In the genomic region with DNA sequence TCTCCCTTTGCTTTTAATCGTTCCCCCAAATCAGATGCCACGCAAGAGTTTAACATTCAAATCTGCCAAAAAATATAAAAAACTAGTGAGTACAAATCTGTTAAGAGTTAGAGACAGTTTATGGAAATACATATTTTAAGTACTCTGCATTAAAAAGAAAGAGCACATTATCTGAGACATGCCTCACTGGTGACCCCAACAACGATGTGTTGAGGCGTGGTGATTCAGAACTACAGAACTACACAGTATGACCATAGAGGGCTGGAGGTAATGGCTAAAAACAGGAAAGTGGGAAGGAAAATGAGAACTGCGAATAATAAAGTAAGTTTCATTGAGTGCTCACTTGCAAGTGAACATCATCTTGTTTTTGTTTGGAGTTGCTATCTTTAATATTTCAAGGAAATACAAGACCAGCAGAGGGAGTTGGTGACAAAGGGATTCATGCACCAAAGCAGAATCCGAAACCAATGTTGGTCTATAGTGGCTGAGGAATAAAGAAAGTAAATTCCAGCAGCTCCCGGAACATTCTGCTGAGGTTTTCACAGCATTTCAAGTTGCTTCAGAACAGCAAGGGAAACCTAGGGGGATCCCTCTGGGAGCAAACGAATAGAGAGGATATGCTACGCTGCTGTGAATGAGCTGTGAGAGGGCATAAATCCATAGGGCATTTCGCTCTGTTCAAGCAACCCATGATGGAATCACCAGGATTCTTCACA, we compare ENCODE assay signal across 9 cellular contexts.
DNase-seq lines count a peak whose midpoint lies in the region; ATAC-seq, FAIRE-seq and TF ChIP-seq lines count a peak whose summit lies in the region.
"Had no signal": no experiment of that assay in that cellular context is flagged by ENCODE, and none has a peak within 500 bp of the region (broad histone marks: within the 10 kb centered on the region; RNA-seq: fewer than 3 reads in every experiment).

No MANE protein-coding gene starts in this region.

- no peak overlapping the region for H3K27ac ChIP-seq in A549
- no peak overlapping the region for H3K27ac ChIP-seq in HCT116 (ENCODE audit: low read depth, low read length)
- H3K27ac ChIP-seq in body of pancreas, result no peak overlapping the region

- no peaks in the 10 kb centered on the region for H3K9me2 ChIP-seq in HCT116 (ENCODE audit: insufficient read depth)

- WGBS in A549 (ENCODE audit: missing lambda C conversion rate), result 10% methylated on average over 10 of the region's 10 CpGs
- 58 to 59% methylated on average over 10 of the region's 10 CpGs for WGBS in body of pancreas, 2 donors

- H3K4me3 ChIP-seq in A549 (peak overlapping the region; percentile 41), HCT116 (replicated peaks in 1 of 2; ENCODE audit: low read depth in 1 of 2, low read length in 2 of 2) (no peak overlapping the region), body of pancreas (no peak overlapping the region)

- H3K9me3 ChIP-seq in A549, result no peaks in the 10 kb centered on the region
- H3K9me3 ChIP-seq in HCT116 (ENCODE audit: control insufficient read depth in 1 of 2, insufficient read depth in 1 of 2, low read depth in 1 of 2, low read length in 2 of 2), result no peaks in the 10 kb centered on the region
- no peaks in the 10 kb centered on the region for H3K9me3 ChIP-seq in body of pancreas

- intact Hi-C loops in HCT116 (cut with micrococcal nuclease) (loop anchor here (2.0 kb wide), 1 partner anchor 107 kb away; no protein-coding TSS in a partner anchor), body of pancreas (cut with DNase I) (no loop called here)

- H3K27me3 ChIP-seq in HCT116 (ENCODE audit: insufficient read depth, low read length) (peaks cover 5% of the 10 kb centered on the region; the same call in 1 of the 2 replicates), body of pancreas (no peaks in the 10 kb centered on the region)

- no TSS peak for BruUV-seq in HCT116 (replicated peaks; lab: Mats Ljungman, UMichigan)

- no peak overlapping the region for H2AFZ ChIP-seq in HCT116 (ENCODE audit: low read depth, low read length, poor library complexity, severe bottlenecking)

- RAD21 ChIA-PET in HCT116 (lab: Charles Lee; ENCODE audit: low non-redundant PET in 1 of 2, low total read pairs in 2 of 2, uncharacterized antibody in 2 of 2, unreplicated experiment in 2 of 2), result no interaction called here

- FAIRE-seq in A549 (lab: Jason Lieb, UNC), result no peak

- ATAC-seq in A549, result peak; percentile 89 to 94
- ATAC-seq in HCT116, result no peak
- ATAC-seq in body of pancreas, result no peak
- ATAC-seq in GM21515 (IDR thresholded peaks at IDR 0.05; ENCODE audit: unreplicated experiment), result no peak

- H3K9ac ChIP-seq in HCT116 (ENCODE audit: low read length), result no peak overlapping the region

- no peaks in the 10 kb centered on the region for H3K79me2 ChIP-seq in HCT116 (ENCODE audit: insufficient read depth, low read length)

- POLR2A ChIA-PET in A549 (lab: Yijun Ruan, JAX) (no interaction called here), HCT116 (lab: Charles Lee) (no interaction called here)

- H3K4me1 ChIP-seq in A549 (no peaks in the 10 kb centered on the region), HCT116 (ENCODE audit: control insufficient read depth in 1 of 2, insufficient read depth in 2 of 2, low read length in 2 of 2) (no peaks in the 10 kb centered on the region), body of pancreas (no peaks in the 10 kb centered on the region)

- DNase-seq in A549 (ENCODE audit: low read depth in 1 of 2, low spot score in 1 of 2) (peak; percentile 27 to 51), HCT116 (ENCODE audit: low read depth, low spot score) (no peak), body of pancreas (peak in 1 of 4 donors; percentile 10), medulla oblongata (ENCODE audit: extremely low spot score) (peak; percentile 77), erythroblast (lab: John Stamatoyannopoulos, UW) (no peak), HuH-7.5 (ENCODE audit: low spot score) (no peak)
- DNase-seq in activated CD4-positive, alpha-beta T cell treated with anti-CD3 and anti-CD28 coated beads for 48 hours, result no peak
- DNase-seq: activated naive CD8-positive, alpha-beta T cell treated with anti-CD3 and anti-CD28 coated beads, Interleukin-2, amount 10 ng/mL, durations not matched to agents 7 days and 5 days had no signal

- peak overlapping the region; percentile 71 for H3K4me2 ChIP-seq in A549
- H3K4me2 ChIP-seq in HCT116 (ENCODE audit: low read length), result no peak overlapping the region

- no peak for TF ChIP-seq EP300 in A549 (IDR thresholded peaks at IDR 0.05)

- TF ChIP-seq POLR2A in A549 (IDR thresholded peaks at IDR 0.05; ENCODE audit: low read length), result no peak
- no peak for TF ChIP-seq POLR2A in HCT116 (IDR thresholded peaks at IDR 0.05; ENCODE audit: borderline replicate concordance, extremely low read depth, insufficient read depth, insufficient read length)
- no peak for TF ChIP-seq POLR2A in body of pancreas (IDR thresholded peaks at IDR 0.05)
- TF ChIP-seq POLR2A in erythroblast (IDR thresholded peaks at IDR 0.05; ENCODE audit: low read length), result no peak

- no peaks in the 10 kb centered on the region for H4K20me1 ChIP-seq in HCT116 (ENCODE audit: insufficient read depth)

- no peaks in the 10 kb centered on the region for H3K36me3 ChIP-seq in HCT116 (ENCODE audit: control insufficient read depth in 1 of 2, insufficient read depth in 2 of 2, low read length in 2 of 2)
- no peaks in the 10 kb centered on the region for H3K36me3 ChIP-seq in body of pancreas (replicated peaks in 1 of 2; ENCODE audit: insufficient read depth in 1 of 2, low read depth in 2 of 2)

- TF ChIP-seq RAD21 in A549 (conservative IDR thresholded peaks at IDR 0.05 in 1 of 2, IDR thresholded peaks at IDR 0.05 in 1 of 2), result peak; percentile 64 to 65
- TF ChIP-seq RAD21 in HCT116 (IDR thresholded peaks at IDR 0.05; ENCODE audit: low read depth), result peak; percentile 65

- CTCF ChIA-PET in A549 (lab: Yijun Ruan, JAX), result interaction anchor here (0.7 to 2.7 kb wide), 7 partner anchors 8 to 225 kb away, joined by 3 to 13 read pairs (median 4); a partner anchor contains a TSS
- CTCF ChIA-PET in HCT116 (lab: Charles Lee), result interaction anchor here (0.8 kb wide), 1 partner anchor 107 kb away, joined by 5 read pairs; no protein-coding TSS in a partner anchor

- TF ChIP-seq CTCF in A549 (IDR thresholded peaks at IDR 0.05) (peak; percentile 61), HCT116 (IDR thresholded peaks at IDR 0.05 in 2 of 3, conservative IDR thresholded peaks at IDR 0.05 in 1 of 3; ENCODE audit: borderline replicate concordance in 1 of 3, insufficient read depth in 1 of 3, low read depth in 2 of 3, low read length in 2 of 3) (peak; percentile 23 to 40 (median 25); a peak in 2 of 6 replicates), body of pancreas (IDR thresholded peaks at IDR 0.05) (peak in 4 of 7 experiments; percentile 8 to 45 (median 22))

TF ChIP-seq in A549, 52 proteins besides CTCF, POLR2A, EP300 and RAD21:
- TF ChIP-seq SMC3 (IDR thresholded peaks at IDR 0.05) (peak; percentile 45; the same call in 1 of the 3 replicates), MAFK (IDR thresholded peaks at IDR 0.05; ENCODE audit: partially characterized antibody) (no peak)

TF ChIP-seq in HCT116, 20 proteins besides CTCF, POLR2A, EP300 and RAD21:
- TF ChIP-seq, protein P1, sequence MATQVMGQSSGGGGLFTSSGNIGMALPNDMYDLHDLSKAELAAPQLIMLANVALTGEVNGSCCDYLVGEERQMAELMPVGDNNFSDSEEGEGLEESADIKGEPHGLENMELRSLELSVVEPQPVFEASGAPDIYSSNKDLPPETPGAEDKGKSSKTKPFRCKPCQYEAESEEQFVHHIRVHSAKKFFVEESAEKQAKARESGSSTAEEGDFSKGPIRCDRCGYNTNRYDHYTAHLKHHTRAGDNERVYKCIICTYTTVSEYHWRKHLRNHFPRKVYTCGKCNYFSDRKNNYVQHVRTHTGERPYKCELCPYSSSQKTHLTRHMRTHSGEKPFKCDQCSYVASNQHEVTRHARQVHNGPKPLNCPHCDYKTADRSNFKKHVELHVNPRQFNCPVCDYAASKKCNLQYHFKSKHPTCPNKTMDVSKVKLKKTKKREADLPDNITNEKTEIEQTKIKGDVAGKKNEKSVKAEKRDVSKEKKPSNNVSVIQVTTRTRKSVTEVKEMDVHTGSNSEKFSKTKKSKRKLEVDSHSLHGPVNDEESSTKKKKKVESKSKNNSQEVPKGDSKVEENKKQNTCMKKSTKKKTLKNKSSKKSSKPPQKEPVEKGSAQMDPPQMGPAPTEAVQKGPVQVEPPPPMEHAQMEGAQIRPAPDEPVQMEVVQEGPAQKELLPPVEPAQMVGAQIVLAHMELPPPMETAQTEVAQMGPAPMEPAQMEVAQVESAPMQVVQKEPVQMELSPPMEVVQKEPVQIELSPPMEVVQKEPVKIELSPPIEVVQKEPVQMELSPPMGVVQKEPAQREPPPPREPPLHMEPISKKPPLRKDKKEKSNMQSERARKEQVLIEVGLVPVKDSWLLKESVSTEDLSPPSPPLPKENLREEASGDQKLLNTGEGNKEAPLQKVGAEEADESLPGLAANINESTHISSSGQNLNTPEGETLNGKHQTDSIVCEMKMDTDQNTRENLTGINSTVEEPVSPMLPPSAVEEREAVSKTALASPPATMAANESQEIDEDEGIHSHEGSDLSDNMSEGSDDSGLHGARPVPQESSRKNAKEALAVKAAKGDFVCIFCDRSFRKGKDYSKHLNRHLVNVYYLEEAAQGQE (IDR thresholded peaks at IDR 0.05; ENCODE audit: low read depth), result no peak
- TF ChIP-seq EGR1 (IDR thresholded peaks at IDR 0.05; ENCODE audit: low read depth), result no peak
- no peak for TF ChIP-seq CEBPB (IDR thresholded peaks at IDR 0.05; ENCODE audit: low read depth)
- no peak for TF ChIP-seq CBX3 (IDR thresholded peaks at IDR 0.05; ENCODE audit: low read depth)
- TF ChIP-seq POLR2AphosphoS5 (IDR thresholded peaks at IDR 0.05; ENCODE audit: low read depth, low read length), result no peak

Comparison
In these comparisons a context has a peak if more than half of its experiments do, and no peak if none do; other contexts are left out.
1. ATAC-seq: peak in A549 (2 of 2); none in HCT116 (single experiment), body of pancreas (single experiment) and GM21515 (single experiment).
2. DNase-seq: peak in A549 (2 of 2) and medulla oblongata (single experiment); none in HCT116 (single experiment), erythroblast (0 of 2), activated CD4-positive, alpha-beta T cell treated with anti-CD3 and anti-CD28 coated beads for 48 hours (single experiment) and HuH-7.5 (single experiment).
3. Peak in every context shown above with its lines, with median percentiles within 50 percentile points of each other: CTCF ChIP-seq.